1 cellular context compared by ENCODE assay signal in genomic region chr9:108883085-108883484, GRCh38.
TF ChIP-seq lines count a peak whose summit lies in the region.

No MANE protein-coding gene starts in this region.

TF ChIP-seq in HepG2, 621 proteins besides CTCF, POLR2A, EP300 and RAD21:
- TF ChIP-seq AFF4 (CRISPR knock-in tag; IDR thresholded peaks at IDR 0.05): peak; percentile 70; the same call in 1 of the 2 replicates
- no peak for TF ChIP-seq ZNF431 (CRISPR knock-in tag; IDR thresholded peaks at IDR 0.05; ENCODE audit: borderline replicate concordance, low read depth)
- TF ChIP-seq TCF7 (IDR thresholded peaks at IDR 0.05; ENCODE audit: low read depth): no peak
- TF ChIP-seq USF2 (IDR thresholded peaks at IDR 0.05; ENCODE audit: low read depth, low read length): no peak
- TF ChIP-seq USF2 (CRISPR knock-in tag; IDR thresholded peaks at IDR 0.05; ENCODE audit: borderline replicate concordance): no peak
- TF ChIP-seq GATA4 (IDR thresholded peaks at IDR 0.05; ENCODE audit: borderline replicate concordance, low read depth): no peak
- TF ChIP-seq ZBTB38 (CRISPR knock-in tag; IDR thresholded peaks at IDR 0.05): 0 out of 2 replicates have a peak, but pooled peaks have one; percentile 57
- no peak for TF ChIP-seq ZNF549 (CRISPR knock-in tag; IDR thresholded peaks at IDR 0.05)
- no peak for TF ChIP-seq MXD4 (CRISPR knock-in tag; IDR thresholded peaks at IDR 0.05)
- TF ChIP-seq MEIS2 (CRISPR knock-in tag; IDR thresholded peaks at IDR 0.05): no peak
- TF ChIP-seq ARID4A (CRISPR knock-in tag; IDR thresholded peaks at IDR 0.05; ENCODE audit: borderline replicate concordance): 0 out of 2 replicates have a peak, but pooled peaks have one; percentile 20
- 0 out of 2 replicates have a peak, but pooled peaks have one; percentile 28 for TF ChIP-seq ZNF121 (CRISPR knock-in tag; IDR thresholded peaks at IDR 0.05)
- no peak for TF ChIP-seq SRY (CRISPR knock-in tag; IDR thresholded peaks at IDR 0.05)
- no peak for TF ChIP-seq HMGXB3 (CRISPR knock-in tag; IDR thresholded peaks at IDR 0.05; ENCODE audit: borderline replicate concordance)
- peak; percentile 84 for TF ChIP-seq RBM22 (optimal IDR thresholded peaks at IDR 0.05; ENCODE audit: low read length)
- no peak for TF ChIP-seq CEBPB (IDR thresholded peaks at IDR 0.05; ENCODE audit: borderline replicate concordance, low read depth, low read length)
